Comparison of ENCODE assay signal across 10 cellular contexts in genomic region chr7:39353615-39354376, GRCh38.
DNase-seq lines count a peak whose midpoint lies in the region; ATAC-seq and TF ChIP-seq lines count a peak whose summit lies in the region.
"Had no signal": no experiment of that assay in that cellular context is flagged by ENCODE, and none has a peak within 500 bp of the region (broad histone marks: within the 10 kb centered on the region; RNA-seq: fewer than 3 reads in every experiment).

No MANE protein-coding gene starts in this region.

- intact Hi-C loops in Right ventricle myocardium superior (cut with DNase I) (no loop called here), cardiac septum (cut with DNase I) (no loop called here), testis (cut with DNase I; ENCODE audit: low total_unique reads) (no loop called here)

- H3K9me3 ChIP-seq in testis: no peaks in the 10 kb centered on the region

- H3K27me3 ChIP-seq in brain microvascular endothelial cell (replicated peaks): no peaks in the 10 kb centered on the region
- no peaks in the 10 kb centered on the region for H3K27me3 ChIP-seq in testis

- no peak for TF ChIP-seq POLR2A in testis (IDR thresholded peaks at IDR 0.05)

- H3K27ac ChIP-seq in brain microvascular endothelial cell (no peak overlapping the region), testis (no peak overlapping the region)

- peak; percentile 71 for ATAC-seq in Right ventricle myocardium superior (ENCODE audit: poor library complexity)
- ATAC-seq in left lobe of liver: peak; percentile 90
- no peak for ATAC-seq in HG02610 (IDR thresholded peaks at IDR 0.05; ENCODE audit: unreplicated experiment)
- no peak for ATAC-seq in GM18511 (IDR thresholded peaks at IDR 0.05; ENCODE audit: unreplicated experiment)

- no peaks in the 10 kb centered on the region for H3K4me1 ChIP-seq in testis

- no peak overlapping the region for H3K4me3 ChIP-seq in brain microvascular endothelial cell (ENCODE audit: low read depth, low read length)
- H3K4me3 ChIP-seq in testis: no peak overlapping the region

- DNase-seq in Right ventricle myocardium superior (peak; percentile 48), cardiac septum (ENCODE audit: low spot score) (no peak), brain microvascular endothelial cell (peak; percentile 17), left lobe of liver (ENCODE audit: low spot score) (peak; percentile 66), testis (no peak)
- no peak for DNase-seq in stimulated activated CD4-positive, alpha-beta T cell treated with anti-CD3 and anti-CD28 coated beads, Interleukin-1b, Interleukin-23, amount 100 ng/mL, for 48 hours
- DNase-seq: AML-193, hippocampal formation had no signal

- in situ Hi-C loops in brain microvascular endothelial cell (cut with HindIII; ENCODE audit: low pct_ligation_motif_present, low sequenced_read_pairs): no loop called here

- H3K36me3 ChIP-seq in brain microvascular endothelial cell (replicated peaks) (no peaks in the 10 kb centered on the region), testis (ENCODE audit: low read depth, missing control alignments) (no peaks in the 10 kb centered on the region)

- WGBS in testis, 2 donors: 39 to 54% methylated on average over 15 to 17 of the region's 17 CpGs

- peak; percentile 24 for TF ChIP-seq CTCF in brain microvascular endothelial cell (IDR thresholded peaks at IDR 0.05; ENCODE audit: low read depth, low read length, missing control alignments)
- no peak for TF ChIP-seq CTCF in testis (IDR thresholded peaks at IDR 0.05)

Comparison
In these comparisons a context has a peak if more than half of its experiments do, and no peak if none do; other contexts are left out.
1. DNase-seq: peak in Right ventricle myocardium superior (single experiment), brain microvascular endothelial cell (single experiment) and left lobe of liver (single experiment); none in cardiac septum (single experiment), testis (single experiment) and stimulated activated CD4-positive, alpha-beta T cell treated with anti-CD3 and anti-CD28 coated beads, Interleukin-1b, Interleukin-23, amount 100 ng/mL, for 48 hours (single experiment).
2. ATAC-seq: peak in Right ventricle myocardium superior (single experiment) and left lobe of liver (single experiment); none in HG02610 (single experiment) and GM18511 (single experiment).